ENCODE assay signal across 8 cellular contexts in the genomic region with DNA sequence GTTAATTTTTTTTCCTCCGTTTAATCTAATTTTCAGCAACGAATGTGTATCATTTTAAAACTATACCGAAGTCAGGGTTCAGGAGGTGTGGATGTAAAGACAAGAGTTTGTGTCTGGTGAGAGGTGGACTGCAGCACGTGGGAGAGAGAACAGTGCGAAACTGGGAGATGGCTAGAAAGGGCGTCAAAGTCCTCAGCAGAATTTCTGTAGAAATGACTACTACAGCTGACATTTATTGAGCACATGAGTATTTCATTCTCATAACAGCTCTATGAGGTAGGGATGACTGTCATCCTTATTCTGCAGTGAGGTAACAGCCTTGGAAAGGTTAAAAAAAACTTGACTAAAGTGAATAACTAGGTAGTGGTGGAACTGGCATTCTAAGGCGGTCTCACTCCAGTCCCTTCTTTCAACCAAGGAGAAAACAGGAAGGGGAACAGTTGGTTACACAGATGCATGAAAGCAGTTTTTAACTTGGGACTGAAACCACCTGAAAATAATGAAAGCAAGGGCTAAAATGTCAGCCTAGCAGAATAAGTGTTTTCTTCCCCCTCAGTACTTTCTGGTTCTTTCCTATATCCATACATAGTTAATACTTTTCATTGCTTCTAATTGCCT. TPM values are rescaled to one million over a fixed set of nuclear protein-coding genes. Genes with fewer than 3 reads are reported as not detected.
DNase-seq lines count a peak whose midpoint lies in the region; ATAC-seq and TF ChIP-seq lines count a peak whose summit lies in the region.

No MANE protein-coding gene starts in this region.

- no peaks in the 10 kb centered on the region for H3K27me3 ChIP-seq in foreskin keratinocyte

- peak; percentile 7 for ATAC-seq in foreskin keratinocyte

- no peak for TF ChIP-seq CTCF in foreskin keratinocyte (conservative IDR thresholded peaks at IDR 0.05)

- peak; percentile 68 for DNase-seq in activated effector memory CD4-positive, alpha-beta T cell treated with anti-CD3 and anti-CD28 coated beads, Interleukin-2, amount 50 U/mL, for 16 hours
- no peak for DNase-seq in activated effector memory CD4-positive, alpha-beta T cell treated with Interleukin-2 at 50 U/mL for 16 hours
- DNase-seq in HuH-7.5 (ENCODE audit: low spot score) (peak; percentile 7), foreskin keratinocyte (no peak), T1000 (lab: John Stamatoyannopoulos, UW) (no peak), HPDE6-E6E7 (ENCODE audit: extremely low spot score) (no peak)
- DNase-seq in activated CD8-positive, alpha-beta memory T cell treated with anti-CD3 and anti-CD28 coated beads, Interleukin-2, amount 50 U/mL, for 4 hours, result peak; percentile 28

- H3K27ac ChIP-seq in foreskin keratinocyte, result peak overlapping the region; percentile 75
- H3K27ac ChIP-seq in skin epidermis, result peak overlapping the region in 20 of 21 experiments; percentile 78 to 97 (median 90)

- H3K4me3 ChIP-seq in skin epidermis, result peak overlapping the region; percentile 48 to 83 (median 65)

- H3K4me1 ChIP-seq in foreskin keratinocyte, result peaks cover 6% of the 10 kb centered on the region

RNA-seq across cellular contexts. Expression of gene AVEN, which starts 0.6 kb away (rescaled TPM):
- 20.2 and 21.4 TPM in 2 replicates for total RNA-seq in foreskin keratinocyte
- polyA plus RNA-seq in foreskin keratinocyte, result 18.9 and 22.2 TPM in 2 replicates

Comparison
In these comparisons a context has a peak if more than half of its experiments do, and no peak if none do; other contexts are left out.
1. DNase-seq: peak in activated effector memory CD4-positive, alpha-beta T cell treated with anti-CD3 and anti-CD28 coated beads, Interleukin-2, amount 50 U/mL, for 16 hours (single experiment), HuH-7.5 (single experiment) and activated CD8-positive, alpha-beta memory T cell treated with anti-CD3 and anti-CD28 coated beads, Interleukin-2, amount 50 U/mL, for 4 hours (single experiment); none in activated effector memory CD4-positive, alpha-beta T cell treated with Interleukin-2 at 50 U/mL for 16 hours (single experiment), foreskin keratinocyte (0 of 2), T1000 (single experiment) and HPDE6-E6E7 (single experiment).